ENCODE assay signal across 7 cellular contexts in genomic region chr12:72063073-72063472, GRCh38.
"Had no signal": no experiment of that assay in that cellular context is flagged by ENCODE, and none has a peak within 500 bp of the region (broad histone marks: within the 10 kb centered on the region; RNA-seq: fewer than 3 reads in every experiment).

No MANE protein-coding gene starts in this region.

- H3K4me1 Mint-ChIP-seq: GM23338, H9 had no signal

- H3K4me2 ChIP-seq: GM23338 had no signal

- H3K9me3 Mint-ChIP-seq: GM23338, H9 had no signal

- DNase-seq: H9, HCEC 1CT, IMR-90, KG1 had no signal

- H2AFZ ChIP-seq: GM23338 had no signal

- H3K4me3 ChIP-seq: GM23338, K562 had no signal

- H3K4me3 Mint-ChIP-seq: GM23338, H9 had no signal

- FAIRE-seq: HTR-8/SVneo, K562 had no signal

- ATAC-seq: GM23338, K562 had no signal

- H3K27ac Mint-ChIP-seq: GM23338, H9 had no signal
